ENCODE assay signal across 13 cellular contexts in the genomic region with DNA sequence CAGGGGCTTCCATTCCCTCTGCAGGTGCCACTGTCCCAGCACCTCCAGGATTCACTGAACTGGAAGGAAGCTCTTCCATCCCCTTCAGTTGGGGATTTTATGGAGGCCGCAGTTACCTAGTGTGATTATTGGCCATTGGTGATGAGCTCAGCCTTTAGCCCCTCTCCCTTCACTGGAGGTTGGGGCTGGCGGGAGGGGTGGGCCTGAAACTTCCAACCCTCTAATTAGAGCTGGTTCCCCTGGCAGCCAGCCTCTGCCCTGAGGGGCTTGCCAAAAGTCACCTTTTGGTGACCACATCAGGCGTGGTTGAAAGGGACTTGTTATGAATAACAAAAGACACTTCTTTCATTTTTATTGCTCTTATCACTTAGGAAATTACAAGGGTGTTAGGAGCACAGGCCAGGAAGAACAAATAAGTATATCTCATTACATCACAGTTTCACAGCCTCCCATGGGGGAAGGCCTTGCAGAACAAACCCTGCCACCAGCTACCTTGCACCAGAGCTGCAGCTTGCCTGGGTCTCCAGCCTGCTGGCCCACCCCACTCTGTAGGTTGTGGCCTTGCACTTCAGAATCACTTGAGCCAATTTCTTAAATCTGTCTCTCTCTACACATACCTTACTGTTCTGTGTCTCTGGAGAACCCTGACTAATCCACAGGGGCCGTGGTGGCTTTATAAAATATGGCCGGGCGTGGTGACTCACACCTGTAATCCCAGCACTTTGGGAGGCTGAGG. TPM values are rescaled to one million over a fixed set of nuclear protein-coding genes. Genes with fewer than 3 reads are reported as not detected.
DNase-seq lines count a peak whose midpoint lies in the region; ATAC-seq, FAIRE-seq and TF ChIP-seq lines count a peak whose summit lies in the region.
"Had no signal": no experiment of that assay in that cellular context is flagged by ENCODE, and none has a peak within 500 bp of the region (broad histone marks: within the 10 kb centered on the region; RNA-seq: fewer than 3 reads in every experiment).

No MANE protein-coding gene starts in this region.

- no peak for DNase-seq in HepG2 (ENCODE audit: low spot score)
- DNase-seq in right lobe of liver = no peak
- no peak for DNase-seq in Panc1 (ENCODE audit: low read depth, low spot score)
- peak; percentile 57 for DNase-seq in kidney tubule cell (ENCODE audit: low spot score)
- DNase-seq in coronary artery (ENCODE audit: low spot score) = no peak
- DNase-seq: caudate nucleus, NCI-H1048 had no signal

- POLR2A ChIA-PET in HepG2 (lab: Yijun Ruan, JAX) = interaction anchor here (1.7 kb wide), 1 partner anchor 57 kb away, joined by 3 read pairs; no protein-coding TSS in a partner anchor
- POLR2A ChIA-PET in Panc1 (lab: Charles Lee) = no interaction called here

- no peak overlapping the region for H2AFZ ChIP-seq in HepG2 (ENCODE audit: low read length)

- no peak overlapping the region for H3K4me2 ChIP-seq in HepG2 (ENCODE audit: low read depth, low read length)

- peaks cover 2 to 8% of the 10 kb centered on the region in 2 experiments; a peak in 2 of 5 replicates for H3K36me3 ChIP-seq in HepG2 (replicated peaks in 1 of 2; ENCODE audit: control insufficient read depth in 1 of 2, insufficient read depth in 2 of 2, low read length in 2 of 2)
- H3K36me3 ChIP-seq in right lobe of liver = no peaks in the 10 kb centered on the region
- H3K36me3 ChIP-seq in Panc1 (ENCODE audit: control insufficient read depth, insufficient read depth, low read length) = peaks cover 6% of the 10 kb centered on the region
- H3K36me3 ChIP-seq: thoracic aorta had no signal

- H4K20me1 ChIP-seq in HepG2 (ENCODE audit: insufficient read depth, low read length) = no peaks in the 10 kb centered on the region

- H3K9ac ChIP-seq in HepG2 (ENCODE audit: insufficient read depth, low read depth, low read length) = no peak overlapping the region

- in situ Hi-C loops in HepG2 (cut with HindIII; ENCODE audit: extremely low pct_ligation_motif_present, low pct_unique_long_range_greater_than_20kb) (no loop called here), Panc1 (cut with HindIII; ENCODE audit: low pct_unique_long_range_greater_than_20kb, low sequenced_read_pairs) (no loop called here)

- TF ChIP-seq POLR2A in HepG2 (IDR thresholded peaks at IDR 0.05; ENCODE audit: insufficient read depth in 1 of 2, low read depth in 2 of 2, low read length in 2 of 2) (no peak), right lobe of liver (IDR thresholded peaks at IDR 0.05) (no peak)

- TF ChIP-seq EP300 in HepG2 (IDR thresholded peaks at IDR 0.05; ENCODE audit: low read depth in 2 of 2, low read length in 2 of 2) (no peak), HepG2 (CRISPR knock-in tag; IDR thresholded peaks at IDR 0.05; ENCODE audit: borderline replicate concordance) (no peak)

- no peak for TF ChIP-seq CTCF in HepG2 (CRISPR knock-in tag; IDR thresholded peaks at IDR 0.05)
- no peak for TF ChIP-seq CTCF in right lobe of liver (IDR thresholded peaks at IDR 0.05)
- no peak for TF ChIP-seq CTCF in Panc1 (IDR thresholded peaks at IDR 0.05)
- TF ChIP-seq CTCF in coronary artery (IDR thresholded peaks at IDR 0.05) = no peak

- no peaks in the 10 kb centered on the region; a peak in 1 of 5 replicates for H3K27me3 ChIP-seq in HepG2 (ENCODE audit: control insufficient read depth in 1 of 2, insufficient read depth in 2 of 2, low read length in 2 of 2)
- no peaks in the 10 kb centered on the region for H3K27me3 ChIP-seq in right lobe of liver
- H3K27me3 ChIP-seq in Panc1 (ENCODE audit: control insufficient read depth, insufficient read depth, low read length) = no peaks in the 10 kb centered on the region

- peaks cover 56% of the 10 kb centered on the region for H3K79me2 ChIP-seq in HepG2 (ENCODE audit: insufficient read depth, low read length)

- CTCF ChIA-PET in HepG2 (lab: Yijun Ruan, JAX; ENCODE audit: low intra/inter-chr PET ratio, low total read pairs) = no interaction called here
- CTCF ChIA-PET in Panc1 (lab: Charles Lee) = no interaction called here

- H3K9me3 ChIP-seq in HepG2 (ENCODE audit: low read length) (no peaks in the 10 kb centered on the region), right lobe of liver (no peaks in the 10 kb centered on the region), Panc1 (ENCODE audit: control insufficient read depth, insufficient read depth, low read depth, low read length) (no peaks in the 10 kb centered on the region)
- H3K9me3 ChIP-seq: thoracic aorta had no signal

- FAIRE-seq in HepG2 (lab: Jason Lieb, UNC) = no peak
- FAIRE-seq: RCC 7860 had no signal

- BruUV-seq in HepG2 (replicated peaks; lab: Mats Ljungman, UMichigan) (no TSS peak), Panc1 (replicated peaks; lab: Mats Ljungman, UMichigan) (no TSS peak)

- intact Hi-C loops in HepG2 (cut with micrococcal nuclease; ENCODE audit: unreplicated experiment) (no loop called here), right lobe of liver (cut with DNase I) (no loop called here), Panc1 (cut with micrococcal nuclease; ENCODE audit: unreplicated experiment) (no loop called here)

- H3K27ac ChIP-seq in HepG2 (ENCODE audit: extremely low read length, insufficient read depth, low read length) = no peak overlapping the region
- no peak overlapping the region for H3K27ac ChIP-seq in right lobe of liver
- peak overlapping the region; percentile 93 for H3K27ac ChIP-seq in Panc1 (ENCODE audit: low read length)
- H3K27ac ChIP-seq in coronary artery = peak overlapping the region in 1 of 2 donors; percentile 29
- H3K27ac ChIP-seq: HL-60, thoracic aorta had no signal

- ATAC-seq in HepG2 = no peak
- no peak for ATAC-seq in right lobe of liver
- ATAC-seq in Panc1 = no peak
- ATAC-seq in GM21825 (IDR thresholded peaks at IDR 0.05; ENCODE audit: unreplicated experiment) = no peak
- ATAC-seq in HG03439 (IDR thresholded peaks at IDR 0.05; ENCODE audit: unreplicated experiment) = no peak
- no peak for ATAC-seq in GM21717 (IDR thresholded peaks at IDR 0.05; ENCODE audit: unreplicated experiment)

- H3K4me3 ChIP-seq in HepG2 (replicated peaks in 1 of 3; ENCODE audit: insufficient read depth in 1 of 3, low read depth in 2 of 3, low read length in 3 of 3) (no peak overlapping the region), right lobe of liver (no peak overlapping the region), Panc1 (ENCODE audit: low read depth in 2 of 2, low read length in 2 of 2) (peak overlapping the region; percentile 91 to 92; a peak in 3 of 4 replicates), coronary artery (no peak overlapping the region)
- H3K4me3 ChIP-seq: thoracic aorta had no signal

- WGBS in HepG2 (ENCODE audit: low lambda C conversion rate) = 89% methylated on average over 6 of the region's 6 CpGs
- WGBS in right lobe of liver (ENCODE audit: insufficient coverage, low coverage, low lambda C conversion rate, missing lambda C conversion rate) = 80% methylated on average over 1 of the region's 6 CpGs

- TF ChIP-seq RAD21 in HepG2 (CRISPR knock-in tag; IDR thresholded peaks at IDR 0.05) = no peak

- H3K4me1 ChIP-seq in HepG2 (ENCODE audit: insufficient read depth, low read length) (peaks cover 40% of the 10 kb centered on the region), right lobe of liver (peaks cover 0 to 16% (median 8%) of the 10 kb centered on the region in 4 donors), Panc1 (ENCODE audit: control insufficient read depth, insufficient read depth, low read length) (peaks cover 65% of the 10 kb centered on the region)

RNA-seq across cellular contexts. Expression of a gene that starts 5.0 kb away (rescaled TPM):
- total RNA-seq in HepG2 (2016; rRNA removed; fragmentation: Illumina TruSeq; extraction: Trizol) (82.0 and 86.3 TPM in 2 replicates), right lobe of liver (10 to 100 TPM in 3 of 6 experiments, 1 to 10 TPM in 3; 6.6 to 27.4 (median 13.2) TPM), Panc1 (2021; ENCODE audit: unreplicated experiment) (220 TPM)
- 5.4 and 6.5 TPM in 2 replicates for total RNA-seq in HepG2 (2016; cell fraction: cytosol; rRNA removed; fragmentation: Illumina TruSeq; extraction: Trizol; ENCODE audit: low read depth)
- 69.1 and 89.6 TPM in 2 replicates for total RNA-seq in HepG2 (2016; cell fraction: insoluble cytoplasmic fraction; rRNA removed; fragmentation: Illumina TruSeq; extraction: Trizol)
- 18.0 and 19.5 TPM in 2 replicates for total RNA-seq in HepG2 (2016; cell fraction: membrane; rRNA removed; fragmentation: Illumina TruSeq; extraction: Trizol)
- total RNA-seq in HepG2 (2016; cell fraction: nucleus; rRNA removed; fragmentation: Illumina TruSeq; extraction: Trizol) = 59.8 and 63.0 TPM in 2 replicates
- polyA plus RNA-seq in HepG2 (2011; rRNA removed) = 24.2 and 37.5 TPM in 2 replicates
- 24.4 and 27.4 TPM in 2 replicates for polyA plus RNA-seq in HepG2 (2011; cell fraction: cytosol; rRNA removed)
- 111 and 112 TPM in 2 replicates for polyA plus RNA-seq in HepG2 (2011; cell fraction: nucleus; rRNA removed)
- polyA plus RNA-seq in HepG2 (2012) = 26.9 and 46.5 TPM in 2 replicates
- 3.5 TPM in 2 replicates for polyA plus RNA-seq in HepG2 (2016; cell fraction: cytosol; fragmentation: Illumina TruSeq; extraction: Trizol; ENCODE audit: low read depth)
- 45.7 and 58.6 TPM in 2 replicates for polyA plus RNA-seq in HepG2 (2016; cell fraction: insoluble cytoplasmic fraction; fragmentation: Illumina TruSeq; extraction: Trizol; ENCODE audit: low read depth)
- polyA plus RNA-seq in HepG2 (2016; cell fraction: membrane; fragmentation: Illumina TruSeq; extraction: Trizol; ENCODE audit: low read depth) = 7.2 and 9.8 TPM in 2 replicates
- 79.7 and 85.5 TPM in 2 replicates for polyA plus RNA-seq in HepG2 (2016; cell fraction: nucleus; fragmentation: Illumina TruSeq; extraction: Trizol; ENCODE audit: insufficient read depth, low read depth)
- 26.5 and 80.5 TPM in 2 replicates for polyA minus RNA-seq in HepG2 (2011; rRNA and poly(A)+ RNA removed; ENCODE audit: low replicate concordance)
- 36.1 and 38.1 TPM in 2 replicates for polyA minus RNA-seq in HepG2 (2011; cell fraction: cytosol; rRNA and poly(A)+ RNA removed)
- 27.9 and 31.3 TPM in 2 replicates for polyA minus RNA-seq in HepG2 (2011; cell fraction: nucleus; rRNA and poly(A)+ RNA removed)
- polyA plus RNA-seq in Panc1 (2012; ENCODE audit: insufficient read length) = 308 TPM

RNA-seq across cellular contexts. Expression of a gene that starts 57.3 kb away (rescaled TPM):
- 98.4 and 164 TPM in 2 replicates for total RNA-seq in HepG2 (2016; rRNA removed; fragmentation: Illumina TruSeq; extraction: Trizol)
- total RNA-seq in HepG2 (2016; cell fraction: cytosol; rRNA removed; fragmentation: Illumina TruSeq; extraction: Trizol; ENCODE audit: low read depth) = 67.6 and 72.5 TPM in 2 replicates
- total RNA-seq in HepG2 (2016; cell fraction: insoluble cytoplasmic fraction; rRNA removed; fragmentation: Illumina TruSeq; extraction: Trizol) = 90.5 and 177 TPM in 2 replicates
- 139 and 152 TPM in 2 replicates for total RNA-seq in HepG2 (2016; cell fraction: membrane; rRNA removed; fragmentation: Illumina TruSeq; extraction: Trizol)
- total RNA-seq in HepG2 (2016; cell fraction: nucleus; rRNA removed; fragmentation: Illumina TruSeq; extraction: Trizol) = 149 and 161 TPM in 2 replicates
- 172 and 221 TPM in 2 replicates for polyA plus RNA-seq in HepG2 (2011; rRNA removed)
- polyA plus RNA-seq in HepG2 (2011; cell fraction: cytosol; rRNA removed) = 185 and 213 TPM in 2 replicates
- 538 and 633 TPM in 2 replicates for polyA plus RNA-seq in HepG2 (2011; cell fraction: nucleus; rRNA removed)
- polyA plus RNA-seq in HepG2 (2012) = 90.9 and 112 TPM in 2 replicates
- polyA plus RNA-seq in HepG2 (2016; cell fraction: cytosol; fragmentation: Illumina TruSeq; extraction: Trizol; ENCODE audit: low read depth) = 59.4 and 67.7 TPM in 2 replicates
- 85.6 and 91.9 TPM in 2 replicates for polyA plus RNA-seq in HepG2 (2016; cell fraction: insoluble cytoplasmic fraction; fragmentation: Illumina TruSeq; extraction: Trizol; ENCODE audit: low read depth)
- polyA plus RNA-seq in HepG2 (2016; cell fraction: membrane; fragmentation: Illumina TruSeq; extraction: Trizol; ENCODE audit: low read depth) = 104 and 119 TPM in 2 replicates
- polyA plus RNA-seq in HepG2 (2016; cell fraction: nucleus; fragmentation: Illumina TruSeq; extraction: Trizol; ENCODE audit: insufficient read depth, low read depth) = 320 and 321 TPM in 2 replicates
- polyA minus RNA-seq in HepG2 (2011; rRNA and poly(A)+ RNA removed; ENCODE audit: low replicate concordance) = 25.3 and 228 TPM in 2 replicates
- 56.6 and 60.3 TPM in 2 replicates for polyA minus RNA-seq in HepG2 (2011; cell fraction: cytosol; rRNA and poly(A)+ RNA removed)
- polyA minus RNA-seq in HepG2 (2011; cell fraction: nucleus; rRNA and poly(A)+ RNA removed) = 98.2 and 106 TPM in 2 replicates
- total RNA-seq in right lobe of liver = 10 to 100 TPM; 28.8 to 48.4 (median 34.6) TPM
- total RNA-seq in Panc1 (2021; ENCODE audit: unreplicated experiment) = 108 TPM
- polyA plus RNA-seq in Panc1 (2012; ENCODE audit: insufficient read length) = 99.8 TPM

Comparison
In these comparisons a context has a peak if more than half of its experiments do, and no peak if none do; other contexts are left out.
1. H3K4me3 ChIP-seq: peak in Panc1 (2 of 2); none in HepG2 (0 of 3), right lobe of liver (0 of 3) and coronary artery (single experiment).